21 cellular contexts compared by ENCODE assay signal in the genomic region with DNA sequence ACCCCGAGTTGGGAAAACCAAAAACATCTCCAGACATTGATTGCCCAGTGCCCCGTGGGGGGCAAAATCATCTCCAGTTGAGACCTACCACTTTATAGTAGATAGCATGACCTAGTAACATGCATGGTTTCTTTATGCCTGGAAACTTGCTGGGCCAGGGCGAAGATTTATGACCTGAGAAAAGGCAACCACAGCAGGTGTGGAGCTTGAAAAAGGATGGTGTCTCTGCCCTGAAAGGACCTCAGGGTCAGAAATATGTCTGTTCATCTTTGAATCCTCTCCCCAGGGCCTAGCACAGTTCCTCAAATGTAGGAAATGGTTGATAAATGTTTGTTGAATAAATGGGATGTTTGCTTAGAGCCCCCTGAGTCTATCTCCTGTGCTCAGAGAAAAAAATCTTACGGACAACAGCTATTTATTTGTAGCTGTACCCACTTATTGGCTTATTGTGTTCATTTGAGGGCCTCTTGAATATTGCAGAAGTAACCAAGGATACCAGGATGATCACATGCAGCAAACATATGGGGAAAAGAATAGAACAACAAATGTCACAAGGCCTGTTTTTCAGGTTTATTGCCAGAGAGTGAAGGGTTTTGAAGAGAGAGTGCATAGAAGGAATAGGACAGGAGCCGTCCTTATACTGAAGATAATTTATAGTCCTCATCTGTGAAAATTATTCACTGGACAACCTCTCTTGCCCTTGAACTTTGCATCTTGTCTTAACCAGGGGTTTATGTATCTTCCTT.
A peak's percentile ranks its signal among the peaks of the same experiment; 100 is the strongest.
DNase-seq lines count a peak whose midpoint lies in the region; ATAC-seq and TF ChIP-seq lines count a peak whose summit lies in the region.
"Had no signal": no experiment of that assay in that cellular context is flagged by ENCODE, and none has a peak within 500 bp of the region (broad histone marks: within the 10 kb centered on the region; RNA-seq: fewer than 3 reads in every experiment).

No MANE protein-coding gene starts in this region.

- H3K9me2 ChIP-seq in PC-9 (ENCODE audit: insufficient read depth): no peaks in the 10 kb centered on the region

- no peak overlapping the region for H3K27ac ChIP-seq in PC-9
- H3K27ac ChIP-seq in mucosa of rectum (ENCODE audit: low read depth in 2 of 2, low read length in 2 of 2): peak overlapping the region; percentile 87 to 88
- H3K27ac ChIP-seq: adrenal gland, lower lobe of right lung, SJSA1, upper lobe of left lung, VCaP had no signal

- no peak overlapping the region for H3K4me3 ChIP-seq in PC-9
- H3K4me3 ChIP-seq in mucosa of rectum (ENCODE audit: low read length in 2 of 2): no peak overlapping the region
- H3K4me3 ChIP-seq: adrenal gland, lower lobe of right lung, SJSA1, upper lobe of left lung had no signal

- peaks cover 20% of the 10 kb centered on the region; the same call in 1 of the 2 replicates for H3F3A ChIP-seq in PC-9 (ENCODE audit: insufficient read depth, low read depth)

- CTCF ChIA-PET in PC-9 (lab: Charles Lee): interaction anchor here (0.6 kb wide), 1 partner anchor 52 kb away, joined by 4 read pairs; no protein-coding TSS in a partner anchor

- peak overlapping the region; percentile 6; the same call in 1 of the 2 replicates for H3K4me2 ChIP-seq in PC-9

- BruUV-seq in PC-9 (replicated peaks; lab: Mats Ljungman, UMichigan): no TSS peak

- H3K27me3 ChIP-seq in PC-9 (ENCODE audit: insufficient read depth, low read depth) (no peaks in the 10 kb centered on the region), mucosa of rectum (ENCODE audit: control insufficient read depth in 2 of 2, insufficient read depth in 2 of 2, low read length in 2 of 2) (no peaks in the 10 kb centered on the region)
- H3K27me3 ChIP-seq: adrenal gland, SJSA1, upper lobe of left lung had no signal

- peak; percentile 8 for DNase-seq in DMS53 treated with DMSO at 0.1 percent for 48 hours (lab: John Stamatoyannopoulos, UW; ENCODE audit: unreplicated experiment)
- peak; percentile 81 to 91 (median 84) for DNase-seq in NCI-H1417 (lab: John Stamatoyannopoulos, UW)
- peak in 1 of 2 experiments; percentile 74 for DNase-seq in PC-9
- DNase-seq in OCI-M2 (lab: John Stamatoyannopoulos, UW; ENCODE audit: unreplicated experiment): no peak
- DNase-seq in kidney glomerular epithelial cell (lab: John Stamatoyannopoulos, UW): no peak
- DNase-seq: activated gamma-delta T cell; AML-193; hypothalamus; lower lobe of right lung; NCI-H2029; nucleus accumbens; small intestine; stimulated activated CD4-positive, alpha-beta T cell treated with anti-CD3 and anti-CD28 coated beads, Interleukin-2, amount 100 ng/mL, for 48 hours; stimulated activated naive CD8-positive, alpha-beta T cell treated with anti-CD3 and anti-CD28 coated beads, Interleukin-15, Interleukin-2, amounts not matched to agents 100 U/mL and 50 U/mL, for 24 hours; upper lobe of left lung had no signal

- no peaks in the 10 kb centered on the region for H3K79me2 ChIP-seq in PC-9 (ENCODE audit: low read depth)

- no peaks in the 10 kb centered on the region for H3K9me3 ChIP-seq in PC-9 (ENCODE audit: insufficient read depth, low read depth)
- H3K9me3 ChIP-seq in mucosa of rectum (ENCODE audit: control insufficient read depth in 2 of 2, low read length in 2 of 2): no peaks in the 10 kb centered on the region
- H3K9me3 ChIP-seq: adrenal gland, lower lobe of right lung, SJSA1, upper lobe of left lung had no signal

- no peak for TF ChIP-seq CTCF in PC-9 (conservative IDR thresholded peaks at IDR 0.05)

- no peak overlapping the region for H2AFZ ChIP-seq in PC-9

- no peaks in the 10 kb centered on the region for H3K36me3 ChIP-seq in PC-9 (ENCODE audit: low read depth)
- H3K36me3 ChIP-seq in mucosa of rectum (ENCODE audit: control insufficient read depth in 2 of 2, insufficient read depth in 2 of 2, low read length in 2 of 2): no peaks in the 10 kb centered on the region
- H3K36me3 ChIP-seq: adrenal gland, lower lobe of right lung, SJSA1, upper lobe of left lung had no signal

- H4K20me1 ChIP-seq in PC-9 (ENCODE audit: insufficient read depth): no peaks in the 10 kb centered on the region

- ATAC-seq in HG03108 (IDR thresholded peaks at IDR 0.05; ENCODE audit: unreplicated experiment): no peak
- ATAC-seq: lower lobe of right lung; Panc1; stimulated activated naive CD8-positive, alpha-beta T cell treated with anti-CD3 and anti-CD28 coated beads, Interleukin-15, Interleukin-2, amounts not matched to agents 100 U/mL and 50 U/mL, for 24 hours had no signal

- H3K4me1 ChIP-seq in PC-9 (replicated peaks; ENCODE audit: insufficient read depth): peaks cover 41% of the 10 kb centered on the region
- H3K4me1 ChIP-seq in mucosa of rectum (ENCODE audit: control insufficient read depth in 2 of 2, insufficient read depth in 2 of 2, low read length in 2 of 2): peaks cover 36 to 51% of the 10 kb centered on the region in 2 donors
- H3K4me1 ChIP-seq: adrenal gland, lower lobe of right lung, upper lobe of left lung had no signal

- intact Hi-C loops in PC-9 (cut with micrococcal nuclease; ENCODE audit: unreplicated experiment): no loop called here

- POLR2A ChIA-PET in PC-9 (lab: Charles Lee; ENCODE audit: unreplicated experiment): no interaction called here

- H3K9ac ChIP-seq in mucosa of rectum (ENCODE audit: low read depth in 1 of 2, low read length in 2 of 2): no peak overlapping the region

Comparison
In these comparisons a context has a peak if more than half of its experiments do, and no peak if none do; other contexts are left out.
1. DNase-seq: peak in DMS53 treated with DMSO at 0.1 percent for 48 hours (single experiment) and NCI-H1417 (3 of 3); none in OCI-M2 (single experiment) and kidney glomerular epithelial cell (single experiment).